18 cellular contexts compared by ENCODE assay signal in genomic region chr2:45570671-45571334, GRCh38. TPM values are rescaled to one million over a fixed set of nuclear protein-coding genes. Genes with fewer than 3 reads are reported as not detected.
A peak's percentile ranks its signal among the peaks of the same experiment; 100 is the strongest.
DNase-seq lines count a peak whose midpoint lies in the region; ATAC-seq and TF ChIP-seq lines count a peak whose summit lies in the region.
"Had no signal": no experiment of that assay in that cellular context is flagged by ENCODE, and none has a peak within 500 bp of the region (broad histone marks: within the 10 kb centered on the region; RNA-seq: fewer than 3 reads in every experiment).

No MANE protein-coding gene starts in this region.

- no peak overlapping the region for H3K27ac Mint-ChIP-seq in GM23338
- H3K27ac Mint-ChIP-seq: activated B cell treated with CpG ODN at 0.5 μM for 24 hours, B cell had no signal

- ATAC-seq in GM23338 (peak; percentile 86), mucosa of descending colon (peak; percentile 71), HG03565 (IDR thresholded peaks at IDR 0.05; ENCODE audit: unreplicated experiment) (no peak)
- ATAC-seq: naive thymus-derived CD4-positive, alpha-beta T cell had no signal

- H3K4me3 Mint-ChIP-seq in GM23338: no peak overlapping the region
- H3K4me3 Mint-ChIP-seq: activated B cell treated with CpG ODN at 0.5 μM for 24 hours; B cell; naive thymus-derived CD4-positive, alpha-beta T cell had no signal

- H3K9me3 Mint-ChIP-seq in GM23338: peaks cover 3% of the 10 kb centered on the region; the same call in 1 of the 3 replicates
- H3K9me3 Mint-ChIP-seq: activated B cell treated with CpG ODN at 0.5 μM for 24 hours had no signal

- DNase-seq in GM23338 (ENCODE audit: low spot score) (peak; percentile 50), NB4 (ENCODE audit: low read depth) (peak; percentile 15), epithelial cell of esophagus (ENCODE audit: low read depth) (peak; percentile 33), mucosa of descending colon (no peak), NCI-H748 treated with DMSO at 0.1 percent for 48 hours (lab: John Stamatoyannopoulos, UW) (no peak), foreskin melanocyte (no peak), glomerular visceral epithelial cell (ENCODE audit: extremely low spot score) (no peak)
- DNase-seq: activated B cell treated with CpG ODN at 0.5 μM for 24 hours; activated gamma-delta T cell treated with Interleukin-2 at 50 U/mL for 16 hours; MG63; naive thymus-derived CD4-positive, alpha-beta T cell; NCI-H187 treated with DMSO at 0.1 percent for 48 hours; NCI-H774; Peyer's patch; thyroid gland had no signal

- H3K4me3 ChIP-seq in GM23338 (no peak overlapping the region), NB4 (ENCODE audit: low read depth, low read length) (no peak overlapping the region), epithelial cell of esophagus (ENCODE audit: low read length) (no peak overlapping the region), mucosa of descending colon (no peak overlapping the region)
- H3K4me3 ChIP-seq: ascending aorta, MG63, Peyer's patch, thyroid gland had no signal

- H3K27ac ChIP-seq in GM23338 (ENCODE audit: low read depth): no peak overlapping the region
- H3K27ac ChIP-seq: ascending aorta, Peyer's patch, thyroid gland had no signal

- no peaks in the 10 kb centered on the region for H3F3A ChIP-seq in GM23338 (replicated peaks; ENCODE audit: low read depth)

- H2AFZ ChIP-seq in GM23338: no peak overlapping the region

- peaks cover 25% of the 10 kb centered on the region for H3K36me3 Mint-ChIP-seq in GM23338 (ENCODE audit: low read depth)

- peaks cover 38% of the 10 kb centered on the region for H3K4me1 Mint-ChIP-seq in GM23338

- TF ChIP-seq CTCF in GM23338 (conservative IDR thresholded peaks at IDR 0.05; ENCODE audit: low read depth in 2 of 2): no peak
- TF ChIP-seq CTCF in NB4 (IDR thresholded peaks at IDR 0.05; ENCODE audit: low read depth, low read length): no peak
- TF ChIP-seq CTCF in epithelial cell of esophagus (IDR thresholded peaks at IDR 0.05; ENCODE audit: insufficient read depth, low read depth, low read length, missing control alignments): no peak
- TF ChIP-seq CTCF in mucosa of descending colon (IDR thresholded peaks at IDR 0.05): no peak

- no peak overlapping the region for H3K4me2 ChIP-seq in GM23338

- peaks cover 7% of the 10 kb centered on the region; the same call in 1 of the 2 replicates for H3K79me2 ChIP-seq in GM23338 (replicated peaks; ENCODE audit: insufficient read depth)

- H3K27me3 Mint-ChIP-seq in GM23338 (ENCODE audit: insufficient read depth, low read depth, poor library complexity): no peaks in the 10 kb centered on the region
- H3K27me3 Mint-ChIP-seq: activated B cell treated with CpG ODN at 0.5 μM for 24 hours; B cell; naive thymus-derived CD4-positive, alpha-beta T cell had no signal

- intact Hi-C loops in mucosa of descending colon (cut with DNase I, micrococcal nuclease): no loop called here

- TF ChIP-seq POLR2A in NB4 (IDR thresholded peaks at IDR 0.05; ENCODE audit: extremely low read depth, insufficient read length): no peak

- H3K4me1 ChIP-seq in GM23338 (ENCODE audit: insufficient read depth): peaks cover 15% of the 10 kb centered on the region; the same call in 1 of the 2 replicates
- peaks cover 14% of the 10 kb centered on the region for H3K4me1 ChIP-seq in mucosa of descending colon (ENCODE audit: low read depth)
- H3K4me1 ChIP-seq: ascending aorta, thyroid gland had no signal

- no peaks in the 10 kb centered on the region for H4K20me1 ChIP-seq in GM23338 (replicated peaks; ENCODE audit: insufficient read depth)

- no peaks in the 10 kb centered on the region; the same call in 1 of the 2 replicates for H3K36me3 ChIP-seq in GM23338 (ENCODE audit: insufficient read depth)
- no peaks in the 10 kb centered on the region for H3K36me3 ChIP-seq in mucosa of descending colon (ENCODE audit: low read depth)
- H3K36me3 ChIP-seq: thyroid gland had no signal

- H3K9me3 ChIP-seq in mucosa of descending colon: no peaks in the 10 kb centered on the region
- H3K9me3 ChIP-seq: ascending aorta, Peyer's patch, thyroid gland had no signal

- no peaks in the 10 kb centered on the region for H3K9me2 ChIP-seq in GM23338 (ENCODE audit: insufficient read depth)

- no peaks in the 10 kb centered on the region for H3K27me3 ChIP-seq in GM23338 (ENCODE audit: insufficient read depth)
- H3K27me3 ChIP-seq: ascending aorta, MG63, Peyer's patch, thyroid gland had no signal

TF ChIP-seq in GM23338, 12 proteins besides CTCF, POLR2A, EP300 and RAD21:
- TF ChIP-seq ETS1 (IDR thresholded peaks at IDR 0.05) (no peak), ZNF114 (CRISPR knock-in tag; IDR thresholded peaks at IDR 0.05) (no peak), STAT1 (IDR thresholded peaks at IDR 0.05; ENCODE audit: unreplicated experiment) (no peak)

RNA-seq across cellular contexts. Expression of gene SRBD1, which starts 40.3 kb away (rescaled TPM):
- total RNA-seq in GM23338 (2014; rRNA removed; shearing (Covaris generic)): 44.3 and 46.3 TPM in 2 replicates
- polyA plus RNA-seq in GM23338 (2016; fragmentation: Nextera tagmentation; extraction: Ambion mirVana): 27.4 and 29.3 TPM in 2 replicates
- total RNA-seq in mucosa of descending colon: 10 to 100 TPM; 17.2 to 20.9 (median 17.3) TPM

Comparison
In these comparisons a context has a peak if more than half of its experiments do, and no peak if none do; other contexts are left out.
1. DNase-seq: peak in GM23338 (single experiment), NB4 (single experiment) and epithelial cell of esophagus (single experiment); none in mucosa of descending colon (0 of 3), NCI-H748 treated with DMSO at 0.1 percent for 48 hours (single experiment), foreskin melanocyte (single experiment) and glomerular visceral epithelial cell (single experiment).